Comparison of ENCODE assay signal across 1 cellular context in the genomic region with DNA sequence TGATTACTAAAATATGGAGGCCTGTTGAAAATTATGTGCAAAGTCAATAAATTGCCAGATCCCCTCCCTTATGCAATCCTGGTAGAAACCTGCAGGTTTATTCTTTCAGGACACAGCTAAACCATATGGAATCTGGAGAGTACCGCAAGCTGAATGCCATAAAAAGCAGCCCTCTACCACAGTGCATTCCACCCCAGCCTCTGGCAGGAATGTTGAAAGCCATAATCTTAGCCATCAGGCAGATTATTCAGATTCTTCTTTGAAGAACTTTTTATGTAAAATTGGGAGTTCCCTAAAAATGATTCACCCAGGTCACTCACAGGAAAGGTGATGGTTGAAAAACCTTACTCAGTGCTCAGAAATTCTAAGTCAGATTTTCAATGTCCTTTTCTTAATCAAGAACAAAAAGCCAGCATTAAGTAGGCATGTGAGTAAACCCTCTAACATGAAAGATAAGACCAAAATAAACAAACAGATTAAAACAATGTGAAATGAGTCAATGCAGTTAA.
TF ChIP-seq lines count a peak whose summit lies in the region.

No MANE protein-coding gene starts in this region.

TF ChIP-seq in SK-N-SH, 30 proteins besides CTCF, POLR2A, EP300 and RAD21 (continued from another document):
- TF ChIP-seq, protein P1, sequence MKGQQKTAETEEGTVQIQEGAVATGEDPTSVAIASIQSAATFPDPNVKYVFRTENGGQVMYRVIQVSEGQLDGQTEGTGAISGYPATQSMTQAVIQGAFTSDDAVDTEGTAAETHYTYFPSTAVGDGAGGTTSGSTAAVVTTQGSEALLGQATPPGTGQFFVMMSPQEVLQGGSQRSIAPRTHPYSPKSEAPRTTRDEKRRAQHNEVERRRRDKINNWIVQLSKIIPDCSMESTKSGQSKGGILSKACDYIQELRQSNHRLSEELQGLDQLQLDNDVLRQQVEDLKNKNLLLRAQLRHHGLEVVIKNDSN (IDR thresholded peaks at IDR 0.05; ENCODE audit: borderline replicate concordance, low read depth), result no peak
- TF ChIP-seq YY1 (IDR thresholded peaks at IDR 0.05; ENCODE audit: low read depth) (peak; percentile 21; the same call in 1 of the 2 replicates), MXI1 (IDR thresholded peaks at IDR 0.05; ENCODE audit: low read depth, low read length) (no peak), SIN3A (IDR thresholded peaks at IDR 0.05; ENCODE audit: borderline replicate concordance, low read depth, low read length) (no peak), JUND (IDR thresholded peaks at IDR 0.05) (peak; percentile 80)
- TF ChIP-seq, protein P2, sequence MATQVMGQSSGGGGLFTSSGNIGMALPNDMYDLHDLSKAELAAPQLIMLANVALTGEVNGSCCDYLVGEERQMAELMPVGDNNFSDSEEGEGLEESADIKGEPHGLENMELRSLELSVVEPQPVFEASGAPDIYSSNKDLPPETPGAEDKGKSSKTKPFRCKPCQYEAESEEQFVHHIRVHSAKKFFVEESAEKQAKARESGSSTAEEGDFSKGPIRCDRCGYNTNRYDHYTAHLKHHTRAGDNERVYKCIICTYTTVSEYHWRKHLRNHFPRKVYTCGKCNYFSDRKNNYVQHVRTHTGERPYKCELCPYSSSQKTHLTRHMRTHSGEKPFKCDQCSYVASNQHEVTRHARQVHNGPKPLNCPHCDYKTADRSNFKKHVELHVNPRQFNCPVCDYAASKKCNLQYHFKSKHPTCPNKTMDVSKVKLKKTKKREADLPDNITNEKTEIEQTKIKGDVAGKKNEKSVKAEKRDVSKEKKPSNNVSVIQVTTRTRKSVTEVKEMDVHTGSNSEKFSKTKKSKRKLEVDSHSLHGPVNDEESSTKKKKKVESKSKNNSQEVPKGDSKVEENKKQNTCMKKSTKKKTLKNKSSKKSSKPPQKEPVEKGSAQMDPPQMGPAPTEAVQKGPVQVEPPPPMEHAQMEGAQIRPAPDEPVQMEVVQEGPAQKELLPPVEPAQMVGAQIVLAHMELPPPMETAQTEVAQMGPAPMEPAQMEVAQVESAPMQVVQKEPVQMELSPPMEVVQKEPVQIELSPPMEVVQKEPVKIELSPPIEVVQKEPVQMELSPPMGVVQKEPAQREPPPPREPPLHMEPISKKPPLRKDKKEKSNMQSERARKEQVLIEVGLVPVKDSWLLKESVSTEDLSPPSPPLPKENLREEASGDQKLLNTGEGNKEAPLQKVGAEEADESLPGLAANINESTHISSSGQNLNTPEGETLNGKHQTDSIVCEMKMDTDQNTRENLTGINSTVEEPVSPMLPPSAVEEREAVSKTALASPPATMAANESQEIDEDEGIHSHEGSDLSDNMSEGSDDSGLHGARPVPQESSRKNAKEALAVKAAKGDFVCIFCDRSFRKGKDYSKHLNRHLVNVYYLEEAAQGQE (IDR thresholded peaks at IDR 0.05; ENCODE audit: low read depth, low read length), result 0 out of 2 replicates have a peak, but pooled peaks have one; percentile 16
